10 cellular contexts compared by ENCODE assay signal in genomic region chrX:133461226-133461625, GRCh38.
"Had no signal": no experiment of that assay in that cellular context is flagged by ENCODE, and none has a peak within 500 bp of the region (broad histone marks: within the 10 kb centered on the region; RNA-seq: fewer than 3 reads in every experiment).

No MANE protein-coding gene starts in this region.

- ATAC-seq: effector memory CD8-positive, alpha-beta T cell; gastroesophageal sphincter; left lobe of liver; natural killer cell had no signal

- DNase-seq: effector memory CD8-positive, alpha-beta T cell; glutamatergic neuron; islet precursor cell; natural killer cell; ovary; stimulated activated CD4-positive, alpha-beta T cell treated with anti-CD3 and anti-CD28 coated beads, Interleukin-2, amount 100 ng/mL, for 48 hours; stimulated activated naive CD4-positive, alpha-beta T cell treated with Interleukin-2 at 50 U/mL for 16 hours; trophoblast cell had no signal
